In the genomic region with DNA sequence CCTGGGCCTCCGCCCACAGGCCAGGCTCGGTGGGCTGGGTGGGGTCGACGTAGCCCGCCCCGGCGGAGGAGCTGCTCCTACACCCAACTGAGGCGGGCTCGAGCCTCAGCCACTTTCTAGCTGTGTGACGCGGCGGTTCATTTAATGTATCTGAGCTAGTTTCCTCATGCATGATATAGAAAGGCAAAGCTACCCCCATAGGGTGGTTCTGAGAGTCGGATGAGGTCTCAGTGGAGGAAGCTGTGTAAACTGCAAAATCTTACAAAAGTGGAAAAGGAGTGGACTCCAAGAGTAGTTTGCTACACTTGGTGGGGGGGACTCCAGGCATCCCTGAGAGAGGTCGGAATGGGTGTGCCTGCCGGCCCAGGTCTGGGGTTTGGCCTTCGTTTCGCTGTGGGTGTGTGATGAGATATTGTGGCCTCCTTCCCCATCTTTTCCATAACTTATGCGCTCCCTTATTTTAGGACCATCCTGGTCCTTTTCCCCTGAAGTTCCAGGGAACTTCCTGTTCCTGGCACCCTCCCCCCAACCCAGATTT, we compare ENCODE assay signal across 8 cellular contexts. TPM values are rescaled to one million over a fixed set of nuclear protein-coding genes. Genes with fewer than 3 reads are reported as not detected.
DNase-seq lines count a peak whose midpoint lies in the region; ATAC-seq, FAIRE-seq and TF ChIP-seq lines count a peak whose summit lies in the region.

No MANE protein-coding gene starts in this region.

- H2AFZ ChIP-seq in keratinocyte (ENCODE audit: control insufficient read depth, low read length), result peak overlapping the region; percentile 72

- H3K4me3 Mint-ChIP-seq in activated naive CD8-positive, alpha-beta T cell treated with anti-CD3 and anti-CD28 coated beads for 36 hours, result peak overlapping the region; percentile 86

- H3K9me3 ChIP-seq in keratinocyte (ENCODE audit: control insufficient read depth, low read depth, low read length) (no peaks in the 10 kb centered on the region), suprapubic skin (no peaks in the 10 kb centered on the region)

- peak overlapping the region; percentile 87 for H3K9ac ChIP-seq in keratinocyte (ENCODE audit: control insufficient read depth, extremely low read depth, insufficient read depth, low read length)

- peak overlapping the region; percentile 70 for H3K4me2 ChIP-seq in keratinocyte (ENCODE audit: control insufficient read depth, extremely low read depth, insufficient read depth, low read depth, low read length)

- WGBS in suprapubic skin, result 8% methylated on average over 6 of the region's 18 CpGs

- H3K27me3 ChIP-seq in keratinocyte (ENCODE audit: control insufficient read depth, extremely low read depth, insufficient read depth, low read length), result no peaks in the 10 kb centered on the region
- H3K27me3 ChIP-seq in suprapubic skin, result no peaks in the 10 kb centered on the region

- DNase-seq in stimulated activated naive CD4-positive, alpha-beta T cell treated with Interleukin-2 at 50 U/mL for 16 hours (lab: John Stamatoyannopoulos, UW), result peak; percentile 15
- DNase-seq in stimulated activated naive CD4-positive, alpha-beta T cell (lab: John Stamatoyannopoulos, UW), result no peak
- peak; percentile 43 for DNase-seq in activated naive CD8-positive, alpha-beta T cell treated with anti-CD3 and anti-CD28 coated beads for 36 hours
- DNase-seq in keratinocyte (ENCODE audit: low read depth, low spot score) (no peak), suprapubic skin (ENCODE audit: low spot score in 2 of 2) (no peak), NCI-H446 treated with DMSO at 0.1 percent for 48 hours (lab: John Stamatoyannopoulos, UW) (no peak), germinal center (ENCODE audit: low spot score) (no peak)

- H3K36me3 ChIP-seq in keratinocyte (ENCODE audit: control insufficient read depth in 2 of 2, extremely low read depth in 1 of 2, insufficient read depth in 2 of 2, low read length in 2 of 2) (peaks cover 0 to 8% of the 10 kb centered on the region in 2 experiments), suprapubic skin (no peaks in the 10 kb centered on the region)

- peaks cover 58% of the 10 kb centered on the region for H3K79me2 ChIP-seq in keratinocyte (ENCODE audit: control insufficient read depth, insufficient read depth, low read length)

- TF ChIP-seq CTCF in keratinocyte (optimal IDR thresholded peaks at IDR 0.05 in 1 of 3, IDR thresholded peaks at IDR 0.05 in 1 of 3, conservative IDR thresholded peaks at IDR 0.05 in 1 of 3; ENCODE audit: extremely low read depth in 1 of 3, insufficient read depth in 2 of 3, low read length in 3 of 3) (no peak), suprapubic skin (IDR thresholded peaks at IDR 0.05) (no peak)

- ATAC-seq in HG03457 (IDR thresholded peaks at IDR 0.05; ENCODE audit: unreplicated experiment), result peak; percentile 28

- H3K4me3 ChIP-seq in keratinocyte (ENCODE audit: control insufficient read depth in 2 of 3, extremely low read depth in 1 of 3, insufficient read depth in 2 of 3, low read depth in 1 of 3, low read length in 3 of 3) (peak overlapping the region; percentile 77 to 95 (median 86)), suprapubic skin (peak overlapping the region; percentile 87)

- peaks cover 7% of the 10 kb centered on the region for H3K27me3 Mint-ChIP-seq in activated naive CD8-positive, alpha-beta T cell treated with anti-CD3 and anti-CD28 coated beads for 36 hours

- H3K27ac Mint-ChIP-seq in activated naive CD8-positive, alpha-beta T cell treated with anti-CD3 and anti-CD28 coated beads for 36 hours, result peak overlapping the region; percentile 72

- FAIRE-seq in keratinocyte (lab: Jason Lieb, UNC), result no peak

- H3K4me1 ChIP-seq in keratinocyte (ENCODE audit: control insufficient read depth, extremely low read depth, insufficient read depth, low read length) (peaks cover 22% of the 10 kb centered on the region), suprapubic skin (peaks cover 24% of the 10 kb centered on the region)

- H3K36me3 Mint-ChIP-seq in activated naive CD8-positive, alpha-beta T cell treated with anti-CD3 and anti-CD28 coated beads for 36 hours, result peaks cover 5% of the 10 kb centered on the region

- no peak for TF ChIP-seq POLR2A in suprapubic skin (IDR thresholded peaks at IDR 0.05)

- peak overlapping the region; percentile 72 for H3K27ac ChIP-seq in keratinocyte (ENCODE audit: control insufficient read depth, insufficient read depth, low read length)
- H3K27ac ChIP-seq in suprapubic skin, result peak overlapping the region; percentile 78

- TF ChIP-seq EP300 in suprapubic skin (IDR thresholded peaks at IDR 0.05), result no peak

- H3K9me1 ChIP-seq in keratinocyte (ENCODE audit: control insufficient read depth, extremely low read depth, insufficient read depth, low read length), result peaks cover 9% of the 10 kb centered on the region

- H3K4me1 Mint-ChIP-seq in activated naive CD8-positive, alpha-beta T cell treated with anti-CD3 and anti-CD28 coated beads for 36 hours, result peaks cover 39% of the 10 kb centered on the region

- H4K20me1 ChIP-seq in keratinocyte (ENCODE audit: control insufficient read depth, extremely low read depth, insufficient read depth, low read length), result peaks cover 19% of the 10 kb centered on the region

- dilution Hi-C loops in keratinocyte (cut with MboI; ENCODE audit: extremely low pct_ligation_motif_present, low sequenced_read_pairs), result no loop called here

- H3K9me3 Mint-ChIP-seq in activated naive CD8-positive, alpha-beta T cell treated with anti-CD3 and anti-CD28 coated beads for 36 hours, result no peaks in the 10 kb centered on the region

RNA-seq across cellular contexts. Expression of a gene that starts 0.9 kb away (rescaled TPM):
- total RNA-seq in activated naive CD8-positive, alpha-beta T cell treated with anti-CD3 and anti-CD28 coated beads for 36 hours, result 10 to 100 TPM; 17.8 to 23.2 TPM
- 23.5 to 29.8 TPM (median 29.6 TPM) in 3 replicates for polyA plus RNA-seq in keratinocyte
- polyA plus RNA-seq in keratinocyte (2011; ENCODE audit: low read depth), result 24.8 TPM
- 15.9 and 17.0 TPM in 2 replicates for polyA plus RNA-seq in keratinocyte (2011; cell fraction: cytosol; rRNA removed)
- 53.9 and 57.5 TPM in 2 replicates for polyA plus RNA-seq in keratinocyte (2011; cell fraction: nucleus; rRNA removed)
- polyA plus RNA-seq in keratinocyte (2012; ENCODE audit: low replicate concordance), result 11.6 and 32.4 TPM in 2 replicates
- polyA minus RNA-seq in keratinocyte, result 19.6 to 21.1 TPM (median 20.7 TPM) in 3 replicates
- polyA minus RNA-seq in keratinocyte (2011; cell fraction: cytosol; rRNA and poly(A)+ RNA removed), result 17.5 TPM
- polyA minus RNA-seq in keratinocyte (2011; cell fraction: nucleus; rRNA and poly(A)+ RNA removed), result 16.8 and 26.0 TPM in 2 replicates
- 1 to 10 TPM; 5.3 to 9.2 (median 7.2) TPM for total RNA-seq in suprapubic skin

RNA-seq across cellular contexts. Expression of a gene that starts 40.2 kb away (rescaled TPM):
- total RNA-seq in activated naive CD8-positive, alpha-beta T cell treated with anti-CD3 and anti-CD28 coated beads for 36 hours, result not detected
- polyA plus RNA-seq in keratinocyte, result 0.03 to 0.28 TPM (median 0.04 TPM) in 3 replicates
- 2.8 TPM for polyA plus RNA-seq in keratinocyte (2011; ENCODE audit: low read depth)
- 0.05 and 0.10 TPM in 2 replicates for polyA plus RNA-seq in keratinocyte (2011; cell fraction: cytosol; rRNA removed)
- 0.50 and 0.75 TPM in 2 replicates for polyA plus RNA-seq in keratinocyte (2011; cell fraction: nucleus; rRNA removed)
- 0.15 and 4.9 TPM in 2 replicates for polyA plus RNA-seq in keratinocyte (2012; ENCODE audit: low replicate concordance)
- 0.06 to 0.10 TPM in 2 of 3 replicates, not detected in the other for polyA minus RNA-seq in keratinocyte
- not detected for polyA minus RNA-seq in keratinocyte (2011; cell fraction: cytosol; rRNA and poly(A)+ RNA removed)
- polyA minus RNA-seq in keratinocyte (2011; cell fraction: nucleus; rRNA and poly(A)+ RNA removed), result 0.21 and 0.85 TPM in 2 replicates
- total RNA-seq in suprapubic skin, result 1 to 10 TPM in 3 of 4 donors, not detected in 1; 1.4 to 2.0 (median 1.8) TPM

Comparison
In these comparisons a context has a peak if more than half of its experiments do, and no peak if none do; other contexts are left out.
1. DNase-seq: peak in stimulated activated naive CD4-positive, alpha-beta T cell treated with Interleukin-2 at 50 U/mL for 16 hours (single experiment) and activated naive CD8-positive, alpha-beta T cell treated with anti-CD3 and anti-CD28 coated beads for 36 hours (single experiment); none in stimulated activated naive CD4-positive, alpha-beta T cell (0 of 6), keratinocyte (single experiment), suprapubic skin (0 of 2), NCI-H446 treated with DMSO at 0.1 percent for 48 hours (single experiment) and germinal center (single experiment).